In the genomic region with DNA sequence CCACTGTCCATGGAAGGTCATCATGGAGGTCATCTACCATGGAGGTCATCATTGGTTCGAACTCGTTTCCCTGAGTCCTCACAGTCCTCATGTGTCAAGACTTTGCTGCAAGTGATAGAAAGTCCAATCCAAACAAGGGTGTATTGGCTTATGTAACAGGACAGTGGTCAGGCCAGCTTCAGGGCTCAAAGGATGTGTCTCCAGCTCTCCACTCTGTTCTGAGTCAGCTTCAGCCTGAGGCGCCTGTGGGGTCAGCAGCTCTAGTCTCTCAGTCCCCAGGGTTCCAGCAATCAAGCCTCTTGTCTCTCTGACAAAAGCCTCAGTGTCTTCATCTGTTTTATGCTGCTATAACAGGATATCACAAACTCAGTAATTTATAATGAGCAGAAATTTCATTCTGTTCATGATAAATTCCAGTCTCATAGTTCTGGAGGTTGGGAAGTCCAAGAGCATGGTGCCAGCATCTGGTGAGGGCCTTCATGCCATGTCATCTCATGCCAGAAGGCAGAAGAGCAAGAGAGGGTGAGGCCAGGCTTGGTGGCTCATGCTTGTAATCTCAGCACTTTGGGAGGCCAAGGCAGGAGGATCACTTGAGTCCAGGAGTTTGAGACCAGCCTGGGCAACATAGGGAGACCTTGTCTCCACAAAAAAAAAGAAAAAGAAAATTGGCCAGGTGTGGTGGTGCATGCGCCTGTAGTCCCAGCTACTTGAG, we compare ENCODE assay signal across 15 cellular contexts. TPM values are rescaled to one million over a fixed set of nuclear protein-coding genes. Genes with fewer than 3 reads are reported as not detected.
DNase-seq lines count a peak whose midpoint lies in the region; ATAC-seq and TF ChIP-seq lines count a peak whose summit lies in the region.
"Had no signal": no experiment of that assay in that cellular context is flagged by ENCODE, and none has a peak within 500 bp of the region (broad histone marks: within the 10 kb centered on the region; RNA-seq: fewer than 3 reads in every experiment).

No MANE protein-coding gene starts in this region.

- H3K27me3 ChIP-seq in left lung (peaks cover 1 to 13% of the 10 kb centered on the region in 2 donors), upper lobe of right lung (peaks cover 1% of the 10 kb centered on the region), WERI-Rb-1 (ENCODE audit: insufficient read depth, low read depth, severe bottlenecking) (no peaks in the 10 kb centered on the region)
- H3K27me3 ChIP-seq: MG63 had no signal

- peaks cover 8 to 32% of the 10 kb centered on the region in 2 donors for H3K4me1 ChIP-seq in left lung
- H3K4me1 ChIP-seq in upper lobe of right lung: peaks cover 25% of the 10 kb centered on the region

- peak; percentile 5 for ATAC-seq in left lung
- no peak for ATAC-seq in upper lobe of right lung
- no peak for ATAC-seq in GM18868 (IDR thresholded peaks at IDR 0.05; ENCODE audit: unreplicated experiment)
- ATAC-seq in HG02973 (IDR thresholded peaks at IDR 0.05; ENCODE audit: unreplicated experiment): no peak

- H3K36me3 ChIP-seq in left lung (peaks cover 0 to 19% of the 10 kb centered on the region in 2 donors), upper lobe of right lung (peaks cover 27% of the 10 kb centered on the region), WERI-Rb-1 (peaks cover 34% of the 10 kb centered on the region)
- H3K36me3 ChIP-seq: MG63 had no signal

- intact Hi-C loops in left lung (cut with DNase I) (no loop called here), upper lobe of right lung (cut with DNase I) (no loop called here)

- no peak overlapping the region for H3K4me3 ChIP-seq in left lung
- H3K4me3 ChIP-seq in upper lobe of right lung: no peak overlapping the region
- no peak overlapping the region for H3K4me3 ChIP-seq in WERI-Rb-1 (ENCODE audit: low read depth, low read length)
- H3K4me3 ChIP-seq: gastrocnemius medialis, MG63, thoracic aorta had no signal

- no peak for TF ChIP-seq CTCF in left lung (IDR thresholded peaks at IDR 0.05)
- TF ChIP-seq CTCF in upper lobe of right lung (IDR thresholded peaks at IDR 0.05): no peak
- no peak for TF ChIP-seq CTCF in WERI-Rb-1 (IDR thresholded peaks at IDR 0.05; ENCODE audit: low read depth, low read length)

- H3K27ac ChIP-seq in cingulate gyrus (ENCODE audit: low read depth, low read length) (peak overlapping the region; percentile 44), left lung (peak overlapping the region in 1 of 2 donors; percentile 14), upper lobe of right lung (no peak overlapping the region), WERI-Rb-1 (no peak overlapping the region)
- H3K27ac ChIP-seq: thoracic aorta had no signal

- H3K9me3 ChIP-seq in left lung: no peaks in the 10 kb centered on the region
- no peaks in the 10 kb centered on the region for H3K9me3 ChIP-seq in upper lobe of right lung
- no peaks in the 10 kb centered on the region for H3K9me3 ChIP-seq in WERI-Rb-1 (ENCODE audit: severe bottlenecking)
- H3K9me3 ChIP-seq: gastrocnemius medialis, MG63, thoracic aorta had no signal

- peak; percentile 28 for DNase-seq in activated effector memory CD4-positive, alpha-beta T cell treated with anti-CD3 and anti-CD28 coated beads, Interleukin-2, amount 50 U/mL, for 16 hours
- DNase-seq in activated effector memory CD4-positive, alpha-beta T cell treated with Interleukin-2 at 50 U/mL for 16 hours: no peak
- DNase-seq in left lung: peak in 1 of 2 donors; percentile 24
- DNase-seq in upper lobe of right lung: peak; percentile 6
- DNase-seq in WERI-Rb-1: no peak
- DNase-seq: activated CD4-positive, alpha-beta T cell treated with anti-CD3 and anti-CD28 coated beads, Interleukin-2, amount 50 U/mL, for 1 hour; activated naive CD4-positive, alpha-beta T cell treated with Interleukin-2 at 50 U/mL for 16 hours; NCI-H2171 had no signal

RNA-seq across cellular contexts. Expression of gene A3GALT2, which starts 19.5 kb away (rescaled TPM):
- total RNA-seq in left lung (not detected), upper lobe of right lung (not detected)
- total RNA-seq: gastrocnemius medialis, OCI-LY7 had no signal

RNA-seq across cellular contexts. Expression of gene ZNF362, which starts 45.1 kb away (rescaled TPM):
- total RNA-seq in left lung: 10 to 100 TPM; 25.9 to 32.3 TPM
- total RNA-seq in upper lobe of right lung: 31.8 TPM

Comparison
In these comparisons a context has a peak if more than half of its experiments do, and no peak if none do; other contexts are left out.
1. DNase-seq: peak in activated effector memory CD4-positive, alpha-beta T cell treated with anti-CD3 and anti-CD28 coated beads, Interleukin-2, amount 50 U/mL, for 16 hours (single experiment) and upper lobe of right lung (single experiment); none in activated effector memory CD4-positive, alpha-beta T cell treated with Interleukin-2 at 50 U/mL for 16 hours (single experiment) and WERI-Rb-1 (single experiment).